1 cellular context compared by ENCODE assay signal in the genomic region with DNA sequence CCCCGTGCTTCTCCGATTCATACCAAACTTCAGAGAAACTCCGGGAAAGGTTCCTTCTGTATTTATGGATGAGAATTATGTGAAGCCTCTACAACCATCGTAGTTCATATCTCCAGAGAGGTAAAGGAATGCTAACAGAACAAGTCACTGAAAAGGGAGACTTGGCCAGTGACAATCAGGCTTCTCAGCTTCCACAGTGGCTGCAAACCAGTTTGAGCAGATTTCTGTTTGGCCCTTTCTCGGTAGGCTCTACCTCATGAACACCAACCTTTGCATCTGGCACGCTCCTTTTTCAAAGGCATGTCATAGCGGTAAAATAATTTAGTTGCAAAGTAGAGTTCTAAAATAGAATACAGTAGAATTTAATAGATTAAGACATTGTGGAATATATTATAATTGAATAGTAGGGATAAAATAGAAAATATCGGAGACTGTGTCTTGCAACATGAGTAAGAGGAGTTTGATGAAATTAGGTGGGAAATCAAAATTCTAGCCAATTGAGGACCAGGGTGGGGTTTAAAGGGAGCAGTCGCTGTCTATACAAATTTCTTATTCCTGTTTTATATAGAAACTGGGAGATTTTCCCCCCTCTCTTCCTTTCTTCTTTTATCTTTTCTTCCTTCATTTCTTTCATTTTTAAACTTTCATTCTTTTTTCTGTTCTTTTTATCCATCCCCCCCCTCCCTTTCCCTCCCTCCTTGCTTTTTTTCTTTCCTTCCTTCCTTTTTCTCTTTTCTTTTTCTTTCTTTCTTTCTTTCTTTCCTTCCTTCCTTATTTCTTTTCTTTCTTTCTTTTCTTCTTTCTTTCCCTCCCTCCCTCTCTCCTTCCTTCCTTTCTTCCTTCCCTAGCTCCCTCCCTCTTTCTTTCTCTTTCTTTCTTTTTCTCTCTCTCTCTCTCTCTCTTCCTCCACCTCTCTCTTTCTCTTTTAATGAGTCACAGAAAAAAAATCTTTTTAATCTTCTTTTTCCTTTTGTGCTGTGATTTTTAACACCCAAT.
TF ChIP-seq lines count a peak whose summit lies in the region.

No MANE protein-coding gene starts in this region.

TF ChIP-seq in GM23338, 12 proteins besides CTCF, POLR2A, EP300 and RAD21 (continued from another document):
- TF ChIP-seq, protein P1, sequence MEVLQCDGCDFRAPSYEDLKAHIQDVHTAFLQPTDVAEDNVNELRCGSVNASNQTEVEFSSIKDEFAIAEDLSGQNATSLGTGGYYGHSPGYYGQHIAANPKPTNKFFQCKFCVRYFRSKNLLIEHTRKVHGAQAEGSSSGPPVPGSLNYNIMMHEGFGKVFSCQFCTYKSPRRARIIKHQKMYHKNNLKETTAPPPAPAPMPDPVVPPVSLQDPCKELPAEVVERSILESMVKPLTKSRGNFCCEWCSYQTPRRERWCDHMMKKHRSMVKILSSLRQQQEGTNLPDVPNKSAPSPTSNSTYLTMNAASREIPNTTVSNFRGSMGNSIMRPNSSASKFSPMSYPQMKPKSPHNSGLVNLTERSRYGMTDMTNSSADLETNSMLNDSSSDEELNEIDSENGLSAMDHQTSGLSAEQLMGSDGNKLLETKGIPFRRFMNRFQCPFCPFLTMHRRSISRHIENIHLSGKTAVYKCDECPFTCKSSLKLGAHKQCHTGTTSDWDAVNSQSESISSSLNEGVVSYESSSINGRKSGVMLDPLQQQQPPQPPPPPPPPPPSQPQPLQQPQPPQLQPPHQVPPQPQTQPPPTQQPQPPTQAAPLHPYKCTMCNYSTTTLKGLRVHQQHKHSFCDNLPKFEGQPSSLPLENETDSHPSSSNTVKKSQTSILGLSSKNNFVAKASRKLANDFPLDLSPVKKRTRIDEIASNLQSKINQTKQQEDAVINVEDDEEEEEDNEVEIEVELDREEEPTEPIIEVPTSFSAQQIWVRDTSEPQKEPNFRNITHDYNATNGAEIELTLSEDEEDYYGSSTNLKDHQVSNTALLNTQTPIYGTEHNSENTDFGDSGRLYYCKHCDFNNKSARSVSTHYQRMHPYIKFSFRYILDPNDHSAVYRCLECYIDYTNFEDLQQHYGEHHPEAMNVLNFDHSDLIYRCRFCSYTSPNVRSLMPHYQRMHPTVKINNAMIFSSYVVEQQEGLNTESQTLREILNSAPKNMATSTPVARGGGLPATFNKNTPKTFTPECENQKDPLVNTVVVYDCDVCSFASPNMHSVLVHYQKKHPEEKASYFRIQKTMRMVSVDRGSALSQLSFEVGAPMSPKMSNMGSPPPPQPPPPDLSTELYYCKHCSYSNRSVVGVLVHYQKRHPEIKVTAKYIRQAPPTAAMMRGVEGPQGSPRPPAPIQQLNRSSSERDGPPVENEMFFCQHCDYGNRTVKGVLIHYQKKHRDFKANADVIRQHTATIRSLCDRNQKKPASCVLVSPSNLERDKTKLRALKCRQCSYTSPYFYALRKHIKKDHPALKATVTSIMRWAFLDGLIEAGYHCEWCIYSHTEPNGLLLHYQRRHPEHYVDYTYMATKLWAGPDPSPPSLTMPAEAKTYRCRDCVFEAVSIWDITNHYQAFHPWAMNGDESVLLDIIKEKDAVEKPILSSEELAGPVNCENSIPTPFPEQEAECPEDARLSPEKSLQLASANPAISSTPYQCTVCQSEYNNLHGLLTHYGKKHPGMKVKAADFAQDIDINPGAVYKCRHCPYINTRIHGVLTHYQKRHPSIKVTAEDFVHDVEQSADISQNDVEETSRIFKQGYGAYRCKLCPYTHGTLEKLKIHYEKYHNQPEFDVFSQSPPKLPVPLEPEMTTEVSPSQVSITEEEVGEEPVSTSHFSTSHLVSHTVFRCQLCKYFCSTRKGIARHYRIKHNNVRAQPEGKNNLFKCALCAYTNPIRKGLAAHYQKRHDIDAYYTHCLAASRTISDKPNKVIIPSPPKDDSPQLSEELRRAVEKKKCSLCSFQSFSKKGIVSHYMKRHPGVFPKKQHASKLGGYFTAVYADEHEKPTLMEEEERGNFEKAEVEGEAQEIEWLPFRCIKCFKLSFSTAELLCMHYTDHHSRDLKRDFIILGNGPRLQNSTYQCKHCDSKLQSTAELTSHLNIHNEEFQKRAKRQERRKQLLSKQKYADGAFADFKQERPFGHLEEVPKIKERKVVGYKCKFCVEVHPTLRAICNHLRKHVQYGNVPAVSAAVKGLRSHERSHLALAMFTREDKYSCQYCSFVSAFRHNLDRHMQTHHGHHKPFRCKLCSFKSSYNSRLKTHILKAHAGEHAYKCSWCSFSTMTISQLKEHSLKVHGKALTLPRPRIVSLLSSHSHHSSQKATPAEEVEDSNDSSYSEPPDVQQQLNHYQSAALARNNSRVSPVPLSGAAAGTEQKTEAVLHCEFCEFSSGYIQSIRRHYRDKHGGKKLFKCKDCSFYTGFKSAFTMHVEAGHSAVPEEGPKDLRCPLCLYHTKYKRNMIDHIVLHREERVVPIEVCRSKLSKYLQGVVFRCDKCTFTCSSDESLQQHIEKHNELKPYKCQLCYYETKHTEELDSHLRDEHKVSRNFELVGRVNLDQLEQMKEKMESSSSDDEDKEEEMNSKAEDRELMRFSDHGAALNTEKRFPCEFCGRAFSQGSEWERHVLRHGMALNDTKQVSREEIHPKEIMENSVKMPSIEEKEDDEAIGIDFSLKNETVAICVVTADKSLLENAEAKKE (CRISPR knock-in tag; IDR thresholded peaks at IDR 0.05), result no peak
- no peak for TF ChIP-seq ZNF331 (CRISPR knock-in tag; IDR thresholded peaks at IDR 0.05; ENCODE audit: low read depth)
- no peak for TF ChIP-seq NANOG (IDR thresholded peaks at IDR 0.05; ENCODE audit: borderline replicate concordance)
- TF ChIP-seq POLR2AphosphoS5 (IDR thresholded peaks at IDR 0.05; ENCODE audit: low read depth), result no peak
- TF ChIP-seq, protein P2, sequence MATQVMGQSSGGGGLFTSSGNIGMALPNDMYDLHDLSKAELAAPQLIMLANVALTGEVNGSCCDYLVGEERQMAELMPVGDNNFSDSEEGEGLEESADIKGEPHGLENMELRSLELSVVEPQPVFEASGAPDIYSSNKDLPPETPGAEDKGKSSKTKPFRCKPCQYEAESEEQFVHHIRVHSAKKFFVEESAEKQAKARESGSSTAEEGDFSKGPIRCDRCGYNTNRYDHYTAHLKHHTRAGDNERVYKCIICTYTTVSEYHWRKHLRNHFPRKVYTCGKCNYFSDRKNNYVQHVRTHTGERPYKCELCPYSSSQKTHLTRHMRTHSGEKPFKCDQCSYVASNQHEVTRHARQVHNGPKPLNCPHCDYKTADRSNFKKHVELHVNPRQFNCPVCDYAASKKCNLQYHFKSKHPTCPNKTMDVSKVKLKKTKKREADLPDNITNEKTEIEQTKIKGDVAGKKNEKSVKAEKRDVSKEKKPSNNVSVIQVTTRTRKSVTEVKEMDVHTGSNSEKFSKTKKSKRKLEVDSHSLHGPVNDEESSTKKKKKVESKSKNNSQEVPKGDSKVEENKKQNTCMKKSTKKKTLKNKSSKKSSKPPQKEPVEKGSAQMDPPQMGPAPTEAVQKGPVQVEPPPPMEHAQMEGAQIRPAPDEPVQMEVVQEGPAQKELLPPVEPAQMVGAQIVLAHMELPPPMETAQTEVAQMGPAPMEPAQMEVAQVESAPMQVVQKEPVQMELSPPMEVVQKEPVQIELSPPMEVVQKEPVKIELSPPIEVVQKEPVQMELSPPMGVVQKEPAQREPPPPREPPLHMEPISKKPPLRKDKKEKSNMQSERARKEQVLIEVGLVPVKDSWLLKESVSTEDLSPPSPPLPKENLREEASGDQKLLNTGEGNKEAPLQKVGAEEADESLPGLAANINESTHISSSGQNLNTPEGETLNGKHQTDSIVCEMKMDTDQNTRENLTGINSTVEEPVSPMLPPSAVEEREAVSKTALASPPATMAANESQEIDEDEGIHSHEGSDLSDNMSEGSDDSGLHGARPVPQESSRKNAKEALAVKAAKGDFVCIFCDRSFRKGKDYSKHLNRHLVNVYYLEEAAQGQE (IDR thresholded peaks at IDR 0.05; ENCODE audit: unreplicated experiment), result no peak
- TF ChIP-seq, protein P3, sequence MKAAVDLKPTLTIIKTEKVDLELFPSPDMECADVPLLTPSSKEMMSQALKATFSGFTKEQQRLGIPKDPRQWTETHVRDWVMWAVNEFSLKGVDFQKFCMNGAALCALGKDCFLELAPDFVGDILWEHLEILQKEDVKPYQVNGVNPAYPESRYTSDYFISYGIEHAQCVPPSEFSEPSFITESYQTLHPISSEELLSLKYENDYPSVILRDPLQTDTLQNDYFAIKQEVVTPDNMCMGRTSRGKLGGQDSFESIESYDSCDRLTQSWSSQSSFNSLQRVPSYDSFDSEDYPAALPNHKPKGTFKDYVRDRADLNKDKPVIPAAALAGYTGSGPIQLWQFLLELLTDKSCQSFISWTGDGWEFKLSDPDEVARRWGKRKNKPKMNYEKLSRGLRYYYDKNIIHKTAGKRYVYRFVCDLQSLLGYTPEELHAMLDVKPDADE (IDR thresholded peaks at IDR 0.05), result no peak
- no peak for TF ChIP-seq EZH2 (IDR thresholded peaks at IDR 0.05; ENCODE audit: low read depth, unreplicated experiment)
- TF ChIP-seq EZH2phosphoT487 (IDR thresholded peaks at IDR 0.05; ENCODE audit: unreplicated experiment), result no peak
